1 cellular context compared by ENCODE assay signal in genomic region chr10:15814565-15814964, GRCh38.
A peak's percentile ranks its signal among the peaks of the same experiment; 100 is the strongest.
TF ChIP-seq lines count a peak whose summit lies in the region.

No MANE protein-coding gene starts in this region.

TF ChIP-seq in GM12878, 131 proteins besides CTCF, POLR2A, EP300 and RAD21 (continued from another document):
- TF ChIP-seq ZBTB4 (CRISPR knock-in tag; IDR thresholded peaks at IDR 0.05) = no peak
- TF ChIP-seq E2F8 (IDR thresholded peaks at IDR 0.05; ENCODE audit: low read depth, partially characterized antibody) = no peak
- no peak for TF ChIP-seq SMARCA5 (IDR thresholded peaks at IDR 0.05)
- TF ChIP-seq SMC3 (IDR thresholded peaks at IDR 0.05; ENCODE audit: borderline replicate concordance, low read length) = no peak
- TF ChIP-seq ZNF217 (IDR thresholded peaks at IDR 0.05) = no peak
- no peak for TF ChIP-seq ESRRA (IDR thresholded peaks at IDR 0.05; ENCODE audit: low read length)
- TF ChIP-seq ZNF274 (IDR thresholded peaks at IDR 0.05; ENCODE audit: insufficient read depth, insufficient read length) = no peak
- no peak for TF ChIP-seq NR2C2 (IDR thresholded peaks at IDR 0.05; ENCODE audit: borderline replicate concordance, control insufficient read depth, insufficient read length, low read depth)
- no peak for TF ChIP-seq HSF1 (IDR thresholded peaks at IDR 0.05; ENCODE audit: low read depth, low read length)
- TF ChIP-seq ZSCAN29 (IDR thresholded peaks at IDR 0.05) = no peak
- TF ChIP-seq FOS (IDR thresholded peaks at IDR 0.05; ENCODE audit: borderline replicate concordance, extremely low read depth, insufficient read length) = no peak
- no peak for TF ChIP-seq ZZZ3 (IDR thresholded peaks at IDR 0.05; ENCODE audit: control insufficient read depth, insufficient read length, low read depth)
- peak; percentile 45 for TF ChIP-seq MEF2B (IDR thresholded peaks at IDR 0.05; ENCODE audit: partially characterized antibody, poor library complexity, severe bottlenecking)
- no peak for TF ChIP-seq MTA3 (IDR thresholded peaks at IDR 0.05; ENCODE audit: borderline replicate concordance, low read length)
- no peak for TF ChIP-seq TARDBP (IDR thresholded peaks at IDR 0.05; ENCODE audit: borderline replicate concordance)
- no peak for TF ChIP-seq TCF12 (IDR thresholded peaks at IDR 0.05; ENCODE audit: low read depth, low read length)
- no peak for TF ChIP-seq JUND (IDR thresholded peaks at IDR 0.05; ENCODE audit: low read depth, low read length)
- TF ChIP-seq POU2F2 (IDR thresholded peaks at IDR 0.05; ENCODE audit: borderline replicate concordance, low read depth, low read length) = no peak
- TF ChIP-seq CHD2 (IDR thresholded peaks at IDR 0.05; ENCODE audit: borderline replicate concordance, low read depth, low read length) = no peak
- TF ChIP-seq JUNB (IDR thresholded peaks at IDR 0.05) = peak; percentile 29; the same call in 1 of the 2 replicates
- no peak for TF ChIP-seq MAX (IDR thresholded peaks at IDR 0.05; ENCODE audit: low read depth, low read length)
- TF ChIP-seq RUNX3 (IDR thresholded peaks at IDR 0.05; ENCODE audit: low read length) = peak; percentile 56; the same call in 1 of the 2 replicates
- TF ChIP-seq CBX3 (IDR thresholded peaks at IDR 0.05; ENCODE audit: borderline replicate concordance, low read depth) = no peak
